ENCODE assay signal across 13 cellular contexts in genomic region chr4:140070369-140070768, GRCh38.
DNase-seq lines count a peak whose midpoint lies in the region; ATAC-seq and TF ChIP-seq lines count a peak whose summit lies in the region.
"Had no signal": no experiment of that assay in that cellular context is flagged by ENCODE, and none has a peak within 500 bp of the region (broad histone marks: within the 10 kb centered on the region; RNA-seq: fewer than 3 reads in every experiment).

No MANE protein-coding gene starts in this region.

- peak; percentile 54 to 69 for ATAC-seq in activated T-cell treated with anti-CD3 and anti-CD28 coated beads, Interleukin-2, amount 50 U/mL, for 4 hours
- ATAC-seq in HG03558 (IDR thresholded peaks at IDR 0.05; ENCODE audit: extremely low read depth, unreplicated experiment) (peak; percentile 32), WTC11 (no peak)

- H3K9me3 Mint-ChIP-seq in activated T-cell treated with anti-CD3 and anti-CD28 coated beads, Interleukin-2, amount 50 U/mL, for 4 hours: no peaks in the 10 kb centered on the region
- no peaks in the 10 kb centered on the region for H3K9me3 Mint-ChIP-seq in activated naive CD8-positive, alpha-beta T cell (ENCODE audit: low read depth)
- H3K9me3 Mint-ChIP-seq in stimulated activated naive CD8-positive, alpha-beta T cell treated with anti-CD3 and anti-CD28 coated beads, Interleukin-15, Interleukin-2, amounts not matched to agents 100 ng/mL and 50 ng/mL, for 24 hours: no peaks in the 10 kb centered on the region
- H3K9me3 Mint-ChIP-seq in WTC11: peaks cover 4% of the 10 kb centered on the region; the same call in 1 of the 2 replicates

- H3K36me3 Mint-ChIP-seq in activated T-cell treated with anti-CD3 and anti-CD28 coated beads, Interleukin-2, amount 50 U/mL, for 4 hours (ENCODE audit: insufficient read depth): no peaks in the 10 kb centered on the region
- peaks cover 3% of the 10 kb centered on the region for H3K36me3 Mint-ChIP-seq in activated naive CD8-positive, alpha-beta T cell
- H3K36me3 Mint-ChIP-seq in stimulated activated naive CD8-positive, alpha-beta T cell treated with anti-CD3 and anti-CD28 coated beads, Interleukin-15, Interleukin-2, amounts not matched to agents 100 ng/mL and 50 ng/mL, for 24 hours (ENCODE audit: low read depth): peaks cover 3% of the 10 kb centered on the region
- H3K36me3 Mint-ChIP-seq in WTC11: no peaks in the 10 kb centered on the region

- H3K27me3 Mint-ChIP-seq in activated T-cell treated with anti-CD3 and anti-CD28 coated beads, Interleukin-2, amount 50 U/mL, for 4 hours (ENCODE audit: low read depth): peaks cover 15% of the 10 kb centered on the region
- H3K27me3 Mint-ChIP-seq in activated naive CD8-positive, alpha-beta T cell: no peaks in the 10 kb centered on the region
- H3K27me3 Mint-ChIP-seq in stimulated activated naive CD8-positive, alpha-beta T cell treated with anti-CD3 and anti-CD28 coated beads, Interleukin-15, Interleukin-2, amounts not matched to agents 100 ng/mL and 50 ng/mL, for 24 hours: peaks cover 44% of the 10 kb centered on the region
- H3K27me3 Mint-ChIP-seq in WTC11 (ENCODE audit: low read depth): no peaks in the 10 kb centered on the region

- CTCF ChIA-PET in WTC11 (lab: Charles Lee): interaction anchor here (0.8 kb wide), 1 partner anchor 18 kb away, joined by 4 read pairs; no protein-coding TSS in a partner anchor

- H3K27ac Mint-ChIP-seq in activated naive CD8-positive, alpha-beta T cell: peak overlapping the region; percentile 50
- H3K27ac Mint-ChIP-seq in stimulated activated naive CD8-positive, alpha-beta T cell treated with anti-CD3 and anti-CD28 coated beads, Interleukin-15, Interleukin-2, amounts not matched to agents 100 ng/mL and 50 ng/mL, for 24 hours: peak overlapping the region; percentile 42
- H3K27ac Mint-ChIP-seq in WTC11: no peak overlapping the region

- no peak for DNase-seq in activated T-cell treated with anti-CD3 and anti-CD28 coated beads, Interleukin-2, amount 50 U/mL, for 4 hours
- no peak for DNase-seq in activated T-cell treated with anti-CD3 and anti-CD28 coated beads, Interleukin-2, amount 50 U/mL, for 48 hours
- DNase-seq in NCI-H2029 treated with DMSO at 0.1 percent for 48 hours (lab: John Stamatoyannopoulos, UW): no peak
- DNase-seq in DMS53 treated with DMSO at 0.1 percent for 48 hours (lab: John Stamatoyannopoulos, UW; ENCODE audit: unreplicated experiment): no peak
- DNase-seq in WTC11 (ENCODE audit: low spot score): no peak
- DNase-seq: hypothalamus; mammary epithelial cell; NCI-H345; stimulated activated CD4-positive, alpha-beta T cell treated with anti-CD3 and anti-CD28 coated beads, Interleukin-15, amount 100 ng/mL, for 24 hours; stimulated activated CD8-positive, alpha-beta memory T cell treated with anti-CD3 and anti-CD28 coated beads, Interleukin-4, amount 100 ng/mL, for 48 hours had no signal

- POLR2A ChIA-PET in WTC11 (lab: Charles Lee): no interaction called here

- peaks cover 36% of the 10 kb centered on the region for H3K4me1 Mint-ChIP-seq in activated T-cell treated with anti-CD3 and anti-CD28 coated beads, Interleukin-2, amount 50 U/mL, for 4 hours (ENCODE audit: low read depth)
- H3K4me1 Mint-ChIP-seq in activated naive CD8-positive, alpha-beta T cell (ENCODE audit: low read depth): peaks cover 52% of the 10 kb centered on the region
- peaks cover 46% of the 10 kb centered on the region for H3K4me1 Mint-ChIP-seq in stimulated activated naive CD8-positive, alpha-beta T cell treated with anti-CD3 and anti-CD28 coated beads, Interleukin-15, Interleukin-2, amounts not matched to agents 100 ng/mL and 50 ng/mL, for 24 hours (ENCODE audit: low read depth)
- peaks cover 14% of the 10 kb centered on the region for H3K4me1 Mint-ChIP-seq in WTC11

- peak overlapping the region; percentile 23 for H3K4me3 Mint-ChIP-seq in activated T-cell treated with anti-CD3 and anti-CD28 coated beads, Interleukin-2, amount 50 U/mL, for 4 hours
- peak overlapping the region; percentile 77 for H3K4me3 Mint-ChIP-seq in activated naive CD8-positive, alpha-beta T cell
- peak overlapping the region; percentile 64 for H3K4me3 Mint-ChIP-seq in stimulated activated naive CD8-positive, alpha-beta T cell treated with anti-CD3 and anti-CD28 coated beads, Interleukin-15, Interleukin-2, amounts not matched to agents 100 ng/mL and 50 ng/mL, for 24 hours
- H3K4me3 Mint-ChIP-seq in WTC11: no peak overlapping the region

- no peak for TF ChIP-seq CTCF in WTC11 (IDR thresholded peaks at IDR 0.05)

TF ChIP-seq in WTC11, 78 proteins besides CTCF, POLR2A, EP300 and RAD21:
- TF ChIP-seq NR1H2 (CRISPR knock-in tag; IDR thresholded peaks at IDR 0.05) (no peak), AR (CRISPR knock-in tag; IDR thresholded peaks at IDR 0.05) (no peak), ZNF317 (CRISPR knock-in tag; IDR thresholded peaks at IDR 0.05; ENCODE audit: borderline replicate concordance, low read depth) (no peak), NR2C2 (CRISPR knock-in tag; IDR thresholded peaks at IDR 0.05) (no peak), KAT7 (CRISPR knock-in tag; IDR thresholded peaks at IDR 0.05; ENCODE audit: borderline replicate concordance) (no peak), MAX (CRISPR knock-in tag; IDR thresholded peaks at IDR 0.05) (no peak), CREM (CRISPR knock-in tag; IDR thresholded peaks at IDR 0.05) (no peak), NFATC4 (CRISPR knock-in tag; IDR thresholded peaks at IDR 0.05) (no peak), ZBTB43 (CRISPR knock-in tag; IDR thresholded peaks at IDR 0.05) (no peak), STAT6 (CRISPR knock-in tag; conservative IDR thresholded peaks at IDR 0.05; ENCODE audit: low read depth) (no peak), TEAD4 (CRISPR knock-in tag; IDR thresholded peaks at IDR 0.05) (no peak), SMAD3 (CRISPR knock-in tag; IDR thresholded peaks at IDR 0.05; ENCODE audit: borderline replicate concordance) (no peak), RORB (CRISPR knock-in tag; IDR thresholded peaks at IDR 0.05) (no peak), FOXJ3 (CRISPR knock-in tag; IDR thresholded peaks at IDR 0.05; ENCODE audit: borderline replicate concordance) (no peak), CREB1 (CRISPR knock-in tag; IDR thresholded peaks at IDR 0.05) (no peak), ZNF232 (CRISPR knock-in tag; IDR thresholded peaks at IDR 0.05) (no peak), ATF1 (CRISPR knock-in tag; IDR thresholded peaks at IDR 0.05) (no peak), ZBTB21 (CRISPR knock-in tag; IDR thresholded peaks at IDR 0.05; ENCODE audit: borderline replicate concordance) (no peak), ESRRA (CRISPR knock-in tag; IDR thresholded peaks at IDR 0.05; ENCODE audit: borderline replicate concordance) (no peak), TP53 (CRISPR knock-in tag; IDR thresholded peaks at IDR 0.05) (no peak)
